12 cellular contexts compared by ENCODE assay signal in the genomic region with DNA sequence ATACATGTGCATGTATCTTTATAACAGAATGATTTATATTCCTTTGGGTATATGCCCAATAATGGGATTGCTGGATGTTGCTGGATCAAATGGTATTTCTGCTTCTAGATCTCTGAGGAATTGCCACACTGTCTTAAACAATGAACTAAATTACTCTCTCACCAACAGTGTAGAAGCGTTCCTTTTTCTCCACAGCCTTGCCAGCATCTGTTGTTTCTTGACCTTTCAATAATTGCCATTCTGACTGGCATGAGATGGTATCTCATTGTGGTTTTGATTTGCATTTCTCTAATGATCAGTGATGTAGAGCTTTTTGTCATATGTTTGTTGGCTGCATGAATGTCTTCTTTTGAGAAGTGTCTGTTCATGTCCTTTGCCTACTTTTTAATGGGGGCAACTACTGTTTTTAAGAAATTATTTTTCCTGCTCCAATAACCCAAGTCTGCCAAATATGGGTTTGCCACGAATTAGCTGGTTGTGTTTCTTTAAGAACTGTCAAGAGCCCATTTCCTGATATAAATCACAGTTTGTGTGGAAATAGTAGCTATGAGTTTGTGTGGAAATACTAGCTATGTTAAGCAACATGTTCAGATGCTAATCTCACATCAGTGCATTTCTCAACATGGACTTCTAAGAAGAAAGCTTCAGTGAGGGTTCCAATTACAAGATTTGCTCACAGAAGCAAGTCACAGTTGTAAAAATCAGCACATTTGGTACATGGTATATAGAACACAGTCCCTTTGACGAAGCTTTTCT.
A peak's percentile ranks its signal among the peaks of the same experiment; 100 is the strongest.
DNase-seq lines count a peak whose midpoint lies in the region; ATAC-seq, FAIRE-seq and TF ChIP-seq lines count a peak whose summit lies in the region.
"Had no signal": no experiment of that assay in that cellular context is flagged by ENCODE, and none has a peak within 500 bp of the region (broad histone marks: within the 10 kb centered on the region; RNA-seq: fewer than 3 reads in every experiment).

No MANE protein-coding gene starts in this region.

- peaks cover 10% of the 10 kb centered on the region for H3K9me3 Mint-ChIP-seq in astrocyte (ENCODE audit: unreplicated experiment)

- H3K4me1 ChIP-seq in astrocyte (ENCODE audit: insufficient read depth, low read length) = no peaks in the 10 kb centered on the region
- H3K4me1 ChIP-seq in right lobe of liver = peaks cover 0 to 16% (median 0%) of the 10 kb centered on the region in 4 donors

- intact Hi-C loops in right lobe of liver (cut with DNase I) = no loop called here

- H3K4me1 Mint-ChIP-seq in astrocyte (ENCODE audit: low read depth, unreplicated experiment) = peaks cover 1% of the 10 kb centered on the region

- H3K27me3 Mint-ChIP-seq in astrocyte (ENCODE audit: low read depth, unreplicated experiment) = no peaks in the 10 kb centered on the region

- no peaks in the 10 kb centered on the region for H4K20me1 ChIP-seq in astrocyte (ENCODE audit: insufficient read depth, low read length)

- H3K79me2 ChIP-seq in astrocyte (ENCODE audit: insufficient read depth, low read length) = no peaks in the 10 kb centered on the region

- 36% methylated on average over 3 of the region's 3 CpGs for WGBS in right lobe of liver (ENCODE audit: insufficient coverage, low coverage, low lambda C conversion rate, missing lambda C conversion rate)

- peak; percentile 66 to 86 (median 82) for ATAC-seq in right lobe of liver
- ATAC-seq in HG03135 (IDR thresholded peaks at IDR 0.05; ENCODE audit: unreplicated experiment) = no peak
- ATAC-seq: activated CD8-positive, alpha-beta T cell treated with anti-CD3 and anti-CD28 coated beads, Interleukin-2, amount 10 ng/mL, durations not matched to agents 7 days and 5 days had no signal

- DNase-seq in AML-193 (lab: John Stamatoyannopoulos, UW) (peak; percentile 93 to 94), KBM-7 (peak; percentile 68), astrocyte (ENCODE audit: low read depth) (peak; percentile 65), right lobe of liver (no peak), COLO668 (lab: John Stamatoyannopoulos, UW; ENCODE audit: unreplicated experiment) (no peak), Ammon's horn (ENCODE audit: low spot score) (no peak), NCI-H1092 treated with DMSO at 0.1 percent for 48 hours (lab: John Stamatoyannopoulos, UW) (no peak)
- DNase-seq: activated CD8-positive, alpha-beta T cell treated with anti-CD3 and anti-CD28 coated beads, Interleukin-2, amount 10 ng/mL, durations not matched to agents 7 days and 5 days; dorsolateral prefrontal cortex; NCI-H524; stimulated activated CD4-positive, alpha-beta T cell treated with anti-CD3 and anti-CD28 coated beads, Interleukin-4, amount 100 ng/mL, for 4 hours had no signal

- no peak overlapping the region for H2AFZ ChIP-seq in astrocyte (ENCODE audit: low read depth, low read length)

- no peak overlapping the region for H3K27ac Mint-ChIP-seq in astrocyte (ENCODE audit: unreplicated experiment)
- H3K27ac Mint-ChIP-seq: activated CD8-positive, alpha-beta T cell treated with anti-CD3 and anti-CD28 coated beads, Interleukin-2, amount 10 ng/mL, durations not matched to agents 7 days and 5 days had no signal

- H3K4me3 ChIP-seq in astrocyte (ENCODE audit: insufficient read depth, low read depth, low read length) (no peak overlapping the region), right lobe of liver (no peak overlapping the region)
- H3K4me3 ChIP-seq: dorsolateral prefrontal cortex had no signal

- H3K4me3 Mint-ChIP-seq in astrocyte (ENCODE audit: unreplicated experiment) = no peak overlapping the region
- H3K4me3 Mint-ChIP-seq: activated CD8-positive, alpha-beta T cell treated with anti-CD3 and anti-CD28 coated beads, Interleukin-2, amount 10 ng/mL, durations not matched to agents 7 days and 5 days had no signal

- H3K9ac ChIP-seq in astrocyte (ENCODE audit: low read length) = no peak overlapping the region

- H3K27ac ChIP-seq in astrocyte (ENCODE audit: low read depth, low read length) = no peak overlapping the region
- H3K27ac ChIP-seq in right lobe of liver = peak overlapping the region in 1 of 3 donors; percentile 55
- H3K27ac ChIP-seq: dorsolateral prefrontal cortex had no signal

- in situ Hi-C loops in KBM-7 (cut with MboI; ENCODE audit: low pct_unique_long_range_greater_than_20kb, low sequenced_read_pairs) = no loop called here

- no peak for FAIRE-seq in astrocyte (lab: Jason Lieb, UNC)

- no peak for TF ChIP-seq POLR2A in right lobe of liver (IDR thresholded peaks at IDR 0.05)

- no peaks in the 10 kb centered on the region for H3K36me3 Mint-ChIP-seq in astrocyte (ENCODE audit: low read depth, unreplicated experiment)

- no peaks in the 10 kb centered on the region for H3K27me3 ChIP-seq in astrocyte (ENCODE audit: insufficient read depth, low read length)
- H3K27me3 ChIP-seq in right lobe of liver = no peaks in the 10 kb centered on the region

- TF ChIP-seq CTCF in astrocyte (IDR thresholded peaks at IDR 0.05; ENCODE audit: insufficient read depth, low read depth, low read length) (no peak), right lobe of liver (IDR thresholded peaks at IDR 0.05) (no peak)

- no peak overlapping the region for H3K4me2 ChIP-seq in astrocyte (ENCODE audit: low read length)

- no peaks in the 10 kb centered on the region for H3K36me3 ChIP-seq in astrocyte (ENCODE audit: insufficient read depth, low read length)
- H3K36me3 ChIP-seq in right lobe of liver = no peaks in the 10 kb centered on the region

- H3K9me3 ChIP-seq in astrocyte (ENCODE audit: insufficient read depth, low read depth, low read length) = no peaks in the 10 kb centered on the region
- H3K9me3 ChIP-seq in right lobe of liver = no peaks in the 10 kb centered on the region

Comparison
In these comparisons a context has a peak if more than half of its experiments do, and no peak if none do; other contexts are left out.
1. DNase-seq: peak in AML-193 (2 of 2), KBM-7 (single experiment) and astrocyte (single experiment); none in right lobe of liver (0 of 3), COLO668 (single experiment), Ammon's horn (single experiment) and NCI-H1092 treated with DMSO at 0.1 percent for 48 hours (single experiment).